10 cellular contexts compared by ENCODE assay signal in genomic region chr3:55571913-55572312, GRCh38.
DNase-seq lines count a peak whose midpoint lies in the region; ATAC-seq and TF ChIP-seq lines count a peak whose summit lies in the region.
"Had no signal": no experiment of that assay in that cellular context is flagged by ENCODE, and none has a peak within 500 bp of the region (broad histone marks: within the 10 kb centered on the region; RNA-seq: fewer than 3 reads in every experiment).

No MANE protein-coding gene starts in this region.

- no peaks in the 10 kb centered on the region for H3K9me3 Mint-ChIP-seq in HFFc6
- H3K9me3 Mint-ChIP-seq: activated CD4-positive, alpha-beta T cell treated with anti-CD3 and anti-CD28 coated beads, Interleukin-2, amount 10 ng/mL, durations not matched to agents 7 days and 5 days had no signal

- H3K36me3 Mint-ChIP-seq in HFFc6 (ENCODE audit: low read depth) = no peaks in the 10 kb centered on the region

- ATAC-seq in GM19023 (IDR thresholded peaks at IDR 0.05; ENCODE audit: unreplicated experiment) (no peak), GM21825 (IDR thresholded peaks at IDR 0.05; ENCODE audit: unreplicated experiment) (no peak), HG03108 (IDR thresholded peaks at IDR 0.05; ENCODE audit: unreplicated experiment) (no peak)

- H3K27ac Mint-ChIP-seq in HFFc6 = no peak overlapping the region
- H3K27ac Mint-ChIP-seq: activated CD4-positive, alpha-beta T cell treated with anti-CD3 and anti-CD28 coated beads, Interleukin-2, amount 10 ng/mL, durations not matched to agents 7 days and 5 days had no signal

- H3K4me1 Mint-ChIP-seq in HFFc6 (ENCODE audit: low read depth) = peaks cover 7% of the 10 kb centered on the region; the same call in 1 of the 2 replicates

- H3K27me3 ChIP-seq in kidney epithelial cell (ENCODE audit: control insufficient read depth, insufficient read depth, low read length) = no peaks in the 10 kb centered on the region
- H3K27me3 ChIP-seq: adrenal gland had no signal

- DNase-seq in HFFc6 (no peak), cerebellum (ENCODE audit: low spot score) (peak; percentile 13), kidney epithelial cell (ENCODE audit: low read depth) (no peak), substantia nigra (lab: John Stamatoyannopoulos, UW) (peak in 26 of 49 donors; percentile 1 to 57 (median 13)), NCI-H2171 treated with DMSO at 0.1 percent for 48 hours (lab: John Stamatoyannopoulos, UW) (no peak)
- DNase-seq: activated CD4-positive, alpha-beta T cell treated with anti-CD3 and anti-CD28 coated beads, Interleukin-2, amount 10 ng/mL, durations not matched to agents 7 days and 5 days had no signal

- no peaks in the 10 kb centered on the region for H3K36me3 ChIP-seq in kidney epithelial cell (ENCODE audit: control insufficient read depth, insufficient read depth, low read length)
- H3K36me3 ChIP-seq: adrenal gland had no signal

- TF ChIP-seq CTCF in HFFc6 (IDR thresholded peaks at IDR 0.05) (peak; percentile 16; the same call in 1 of the 2 replicates), kidney epithelial cell (IDR thresholded peaks at IDR 0.05; ENCODE audit: insufficient read depth, low read length, poor library complexity, severe bottlenecking) (peak; percentile 11)

- no peak overlapping the region for H3K4me3 ChIP-seq in kidney epithelial cell (ENCODE audit: low read depth, low read length)
- H3K4me3 ChIP-seq: adrenal gland had no signal

- peaks cover 13% of the 10 kb centered on the region for H3K27me3 Mint-ChIP-seq in HFFc6 (ENCODE audit: insufficient read depth)
- H3K27me3 Mint-ChIP-seq: activated CD4-positive, alpha-beta T cell treated with anti-CD3 and anti-CD28 coated beads, Interleukin-2, amount 10 ng/mL, durations not matched to agents 7 days and 5 days had no signal

- no peak overlapping the region for H3K4me3 Mint-ChIP-seq in HFFc6
- H3K4me3 Mint-ChIP-seq: activated CD4-positive, alpha-beta T cell treated with anti-CD3 and anti-CD28 coated beads, Interleukin-2, amount 10 ng/mL, durations not matched to agents 7 days and 5 days had no signal

- H3K27ac ChIP-seq in substantia nigra (ENCODE audit: low read depth, low read length, poor library complexity, severe bottlenecking) = no peak overlapping the region
- H3K27ac ChIP-seq: adrenal gland had no signal

Comparison
In these comparisons a context has a peak if more than half of its experiments do, and no peak if none do; other contexts are left out.
1. DNase-seq: peak in cerebellum (single experiment) and substantia nigra (26 of 49); none in HFFc6 (single experiment), kidney epithelial cell (single experiment) and NCI-H2171 treated with DMSO at 0.1 percent for 48 hours (single experiment).